23 cellular contexts compared by ENCODE assay signal in the genomic region with DNA sequence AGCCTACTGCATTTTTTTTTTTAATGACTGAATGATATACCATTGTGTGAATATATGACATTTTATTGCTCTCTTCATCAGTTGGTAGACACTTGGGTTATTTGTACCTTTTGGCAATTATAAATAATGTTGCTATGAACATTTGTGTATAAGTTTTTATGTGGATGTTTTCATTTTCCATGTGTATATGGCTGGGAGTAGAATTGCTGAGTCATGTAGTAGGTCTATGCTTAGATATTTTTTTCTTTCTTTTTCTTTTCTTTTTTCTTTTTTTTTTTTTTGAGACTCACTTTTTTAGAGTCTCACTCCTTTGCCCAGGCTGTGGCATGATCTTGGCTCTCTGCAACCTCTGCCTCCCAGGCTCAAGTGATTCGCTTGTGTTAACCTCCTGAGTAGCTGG. TPM values are rescaled to one million over a fixed set of nuclear protein-coding genes. Genes with fewer than 3 reads are reported as not detected.
A peak's percentile ranks its signal among the peaks of the same experiment; 100 is the strongest.
DNase-seq lines count a peak whose midpoint lies in the region; ATAC-seq and TF ChIP-seq lines count a peak whose summit lies in the region.
"Had no signal": no experiment of that assay in that cellular context is flagged by ENCODE, and none has a peak within 500 bp of the region (broad histone marks: within the 10 kb centered on the region; RNA-seq: fewer than 3 reads in every experiment).

No MANE protein-coding gene starts in this region.

- no peak overlapping the region for H3K9ac ChIP-seq in adipocyte (ENCODE audit: low read length)
- H3K9ac ChIP-seq: parathyroid adenoma had no signal

- H3K9me3 Mint-ChIP-seq in CD4-positive, CD25-positive, alpha-beta regulatory T cell = no peaks in the 10 kb centered on the region
- no peaks in the 10 kb centered on the region for H3K9me3 Mint-ChIP-seq in HFFc6
- H3K9me3 Mint-ChIP-seq in natural killer cell = no peaks in the 10 kb centered on the region
- H3K9me3 Mint-ChIP-seq in naive thymus-derived CD4-positive, alpha-beta T cell = no peaks in the 10 kb centered on the region

- no peak for TF ChIP-seq CTCF in HFFc6 (IDR thresholded peaks at IDR 0.05)
- no peak for TF ChIP-seq CTCF in natural killer cell (IDR thresholded peaks at IDR 0.05)

- H3K27ac ChIP-seq in CD4-positive, CD25-positive, alpha-beta regulatory T cell (ENCODE audit: insufficient read depth, low read length, poor library complexity, severe bottlenecking) = no peak overlapping the region
- H3K27ac ChIP-seq in naive thymus-derived CD4-positive, alpha-beta T cell (ENCODE audit: low read depth, low read length) = no peak overlapping the region
- H3K27ac ChIP-seq: body of pancreas, foreskin keratinocyte, parathyroid adenoma, sigmoid colon had no signal

- intact Hi-C loops in natural killer cell (cut with micrococcal nuclease) = no loop called here
- intact Hi-C loops in naive thymus-derived CD4-positive, alpha-beta T cell (cut with micrococcal nuclease) = no loop called here

- CTCF ChIA-PET in naive thymus-derived CD4-positive, alpha-beta T cell (lab: Charles Lee) = no interaction called here

- peaks cover 26 to 60% (median 40%) of the 10 kb centered on the region in 4 donors for H3K4me1 Mint-ChIP-seq in CD4-positive, CD25-positive, alpha-beta regulatory T cell
- H3K4me1 Mint-ChIP-seq in HFFc6 (ENCODE audit: low read depth) = peaks cover 26% of the 10 kb centered on the region
- H3K4me1 Mint-ChIP-seq in natural killer cell = peaks cover 49 to 50% of the 10 kb centered on the region in 2 donors
- peaks cover 37 to 59% (median 42%) of the 10 kb centered on the region in 7 donors for H3K4me1 Mint-ChIP-seq in naive thymus-derived CD4-positive, alpha-beta T cell

- peak overlapping the region in 2 of 3 donors; percentile 36 to 72 for H3K27ac Mint-ChIP-seq in CD4-positive, CD25-positive, alpha-beta regulatory T cell
- H3K27ac Mint-ChIP-seq in HFFc6 = peak overlapping the region; percentile 84
- peak overlapping the region; percentile 41 to 48 for H3K27ac Mint-ChIP-seq in natural killer cell
- H3K27ac Mint-ChIP-seq in naive thymus-derived CD4-positive, alpha-beta T cell = peak overlapping the region in 2 of 9 donors; percentile 43 to 47

- H3K4me3 Mint-ChIP-seq in CD4-positive, CD25-positive, alpha-beta regulatory T cell = no peak overlapping the region
- H3K4me3 Mint-ChIP-seq in HFFc6 (no peak overlapping the region), natural killer cell (no peak overlapping the region)
- no peak overlapping the region for H3K4me3 Mint-ChIP-seq in naive thymus-derived CD4-positive, alpha-beta T cell

- no peaks in the 10 kb centered on the region for H3K27me3 ChIP-seq in CD4-positive, CD25-positive, alpha-beta regulatory T cell (ENCODE audit: control insufficient read depth, insufficient read depth, low read length)
- H3K27me3 ChIP-seq in adipocyte (replicated peaks; ENCODE audit: control insufficient read depth, insufficient read depth, low read length) = no peaks in the 10 kb centered on the region
- no peaks in the 10 kb centered on the region for H3K27me3 ChIP-seq in naive thymus-derived CD4-positive, alpha-beta T cell (ENCODE audit: control insufficient read depth in 2 of 2, insufficient read depth in 2 of 2, low read length in 2 of 2)
- H3K27me3 ChIP-seq: BE2C, body of pancreas, foreskin keratinocyte, sigmoid colon had no signal

- POLR2A ChIA-PET in naive thymus-derived CD4-positive, alpha-beta T cell (lab: Charles Lee) = no interaction called here

- no peak for DNase-seq in CD4-positive, CD25-positive, alpha-beta regulatory T cell
- DNase-seq in HFFc6 (no peak), adipocyte (ENCODE audit: low read depth) (peak; percentile 30), natural killer cell (no peak), G401 (ENCODE audit: low spot score) (no peak), NCI-H2107 treated with DMSO at 0.1 percent for 48 hours (lab: John Stamatoyannopoulos, UW; ENCODE audit: unreplicated experiment) (no peak)
- no peak for DNase-seq in naive thymus-derived CD4-positive, alpha-beta T cell
- DNase-seq: activated naive CD4-positive, alpha-beta T cell treated with anti-CD3 and anti-CD28 coated beads, Interleukin-2, amount 50 U/mL, for 16 hours; BE2C; body of pancreas; cortex of kidney; foreskin keratinocyte; HCEC 1CT; hypothalamus; MM.1S; NCI-H1694 treated with DMSO at 0.1 percent for 48 hours; NCI-H345; sigmoid colon; T1000 had no signal

- ATAC-seq in CD4-positive, CD25-positive, alpha-beta regulatory T cell (ENCODE audit: low read depth in 2 of 2) = no peak
- ATAC-seq in natural killer cell (no peak), GM21529 (IDR thresholded peaks at IDR 0.05; ENCODE audit: unreplicated experiment) (no peak)
- ATAC-seq in naive thymus-derived CD4-positive, alpha-beta T cell = no peak
- ATAC-seq: body of pancreas, foreskin keratinocyte, SK-N-SH treated with all-trans-retinoic acid at 6 μM for 48 hours had no signal

- H3K4me1 ChIP-seq in CD4-positive, CD25-positive, alpha-beta regulatory T cell (ENCODE audit: control insufficient read depth, insufficient read depth, low read length, poor library complexity, severe bottlenecking) = no peaks in the 10 kb centered on the region
- peaks cover under 1% of the 10 kb centered on the region for H3K4me1 ChIP-seq in adipocyte (ENCODE audit: control insufficient read depth, insufficient read depth, low read length)
- H3K4me1 ChIP-seq in naive thymus-derived CD4-positive, alpha-beta T cell (ENCODE audit: control insufficient read depth in 2 of 2, insufficient read depth in 2 of 2, low read length in 2 of 2) = no peaks in the 10 kb centered on the region
- H3K4me1 ChIP-seq: BE2C, body of pancreas, foreskin keratinocyte, parathyroid adenoma had no signal

- no peaks in the 10 kb centered on the region for H3K27me3 Mint-ChIP-seq in CD4-positive, CD25-positive, alpha-beta regulatory T cell
- H3K27me3 Mint-ChIP-seq in HFFc6 (ENCODE audit: insufficient read depth) (no peaks in the 10 kb centered on the region; the same call in 1 of the 2 replicates), natural killer cell (ENCODE audit: low read depth in 2 of 2) (no peaks in the 10 kb centered on the region)
- H3K27me3 Mint-ChIP-seq in naive thymus-derived CD4-positive, alpha-beta T cell = no peaks in the 10 kb centered on the region

- H3K4me3 ChIP-seq in CD4-positive, CD25-positive, alpha-beta regulatory T cell (ENCODE audit: low read depth, low read length) = no peak overlapping the region
- no peak overlapping the region for H3K4me3 ChIP-seq in adipocyte (ENCODE audit: low read length)
- H3K4me3 ChIP-seq in naive thymus-derived CD4-positive, alpha-beta T cell (ENCODE audit: low read length) = no peak overlapping the region
- H3K4me3 ChIP-seq: body of pancreas, lung, sigmoid colon had no signal

- peaks cover 45% of the 10 kb centered on the region for H3K36me3 Mint-ChIP-seq in CD4-positive, CD25-positive, alpha-beta regulatory T cell
- peaks cover 35% of the 10 kb centered on the region for H3K36me3 Mint-ChIP-seq in HFFc6 (ENCODE audit: low read depth)
- no peaks in the 10 kb centered on the region for H3K36me3 Mint-ChIP-seq in natural killer cell
- peaks cover 9 to 55% (median 37%) of the 10 kb centered on the region in 5 donors for H3K36me3 Mint-ChIP-seq in naive thymus-derived CD4-positive, alpha-beta T cell

- H3K36me3 ChIP-seq in CD4-positive, CD25-positive, alpha-beta regulatory T cell (ENCODE audit: control insufficient read depth, insufficient read depth, low read length) = peaks cover 35% of the 10 kb centered on the region
- H3K36me3 ChIP-seq in adipocyte (ENCODE audit: control insufficient read depth, insufficient read depth, low read length, severe bottlenecking) = peaks cover 22% of the 10 kb centered on the region
- H3K36me3 ChIP-seq in naive thymus-derived CD4-positive, alpha-beta T cell (ENCODE audit: control insufficient read depth in 2 of 3, insufficient read depth in 3 of 3, low read length in 3 of 3) = peaks cover 0 to 40% (median 6%) of the 10 kb centered on the region in 3 experiments

- H3K9me3 ChIP-seq in CD4-positive, CD25-positive, alpha-beta regulatory T cell (ENCODE audit: control insufficient read depth in 2 of 2, low read length in 2 of 2) = no peaks in the 10 kb centered on the region
- H3K9me3 ChIP-seq in adipocyte (ENCODE audit: control insufficient read depth, low read length) = no peaks in the 10 kb centered on the region
- H3K9me3 ChIP-seq in naive thymus-derived CD4-positive, alpha-beta T cell (ENCODE audit: control insufficient read depth in 2 of 3, low read length in 3 of 3) = no peaks in the 10 kb centered on the region
- H3K9me3 ChIP-seq: BE2C, body of pancreas, sigmoid colon had no signal

- in situ Hi-C loops in G401 (cut with HindIII; ENCODE audit: low sequenced_read_pairs) = no loop called here

RNA-seq across cellular contexts. Expression of gene FAM120AOS, which starts 32.9 kb away (rescaled TPM):
- 45.7 TPM for total RNA-seq in CD4-positive, CD25-positive, alpha-beta regulatory T cell
- polyA plus RNA-seq in CD4-positive, CD25-positive, alpha-beta regulatory T cell = 10 to 100 TPM; 50.2 to 64.3 (median 56.5) TPM
- 10 to 100 TPM; 35.3 to 38.9 (median 36.6) TPM for total RNA-seq in HFFc6 (2021; fragmentation: NEBNext Ultra II Directional; extraction: Animal tissue kit (Norgen Biotek cat#: 25700))
- total RNA-seq in natural killer cell = 10 to 100 TPM; 36.7 to 49.7 (median 45.3) TPM
- total RNA-seq in G401 (2014; rRNA removed; shearing (Covaris generic)) = 60.9 and 70.7 TPM in 2 replicates
- total RNA-seq in naive thymus-derived CD4-positive, alpha-beta T cell = 10 to 100 TPM; 36.7 to 49.5 (median 42.3) TPM
- polyA plus RNA-seq in naive thymus-derived CD4-positive, alpha-beta T cell = 10 to 100 TPM; 54.8 to 62.1 TPM

RNA-seq across cellular contexts. Expression of gene FAM120A, which starts 34.8 kb away (rescaled TPM):
- total RNA-seq in CD4-positive, CD25-positive, alpha-beta regulatory T cell = 95.7 TPM
- polyA plus RNA-seq in CD4-positive, CD25-positive, alpha-beta regulatory T cell = 10 to 100 TPM; 11.3 to 14.3 (median 12.1) TPM
- 100 to 1,000 TPM; 139 to 161 (median 155) TPM for total RNA-seq in HFFc6 (2021; fragmentation: NEBNext Ultra II Directional; extraction: Animal tissue kit (Norgen Biotek cat#: 25700))
- total RNA-seq in natural killer cell = 10 to 100 TPM; 87.7 to 96.1 (median 91.5) TPM
- 37.6 and 38.9 TPM in 2 replicates for total RNA-seq in G401 (2014; rRNA removed; shearing (Covaris generic))
- total RNA-seq in naive thymus-derived CD4-positive, alpha-beta T cell = 100 to 1,000 TPM in 1 of 5 experiments, 10 to 100 TPM in 4; 62.8 to 136 (median 81.2) TPM
- polyA plus RNA-seq in naive thymus-derived CD4-positive, alpha-beta T cell = 1 to 10 TPM; 9.0 to 9.5 TPM
